1 cellular context compared by ENCODE assay signal in the genomic region with DNA sequence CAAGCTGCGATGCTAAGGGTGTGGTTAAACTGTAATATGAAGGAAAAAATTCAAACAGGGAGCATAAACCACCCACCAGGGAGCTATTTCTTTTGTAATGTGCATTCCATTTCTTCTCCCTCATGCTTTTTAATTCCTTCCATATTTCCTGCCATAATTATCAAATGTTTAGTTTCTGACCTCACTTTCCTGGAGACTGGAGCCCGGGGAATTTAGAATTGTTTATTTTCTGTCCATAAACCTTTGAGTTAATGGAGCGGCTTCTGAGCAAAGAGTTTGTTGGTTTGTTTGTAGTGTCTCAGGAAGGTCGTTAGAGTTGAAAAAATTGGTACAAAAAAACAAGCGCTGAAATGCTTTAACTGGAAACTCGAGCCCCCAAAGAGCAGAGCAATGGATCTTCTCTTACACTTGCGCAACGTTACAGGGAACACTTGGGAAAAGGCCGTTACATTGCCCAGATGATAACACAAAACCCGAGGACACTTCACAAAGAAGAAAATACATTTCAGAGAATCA.
TF ChIP-seq lines count a peak whose summit lies in the region.

No MANE protein-coding gene starts in this region.

TF ChIP-seq in HEK293, 187 proteins besides CTCF, POLR2A, EP300 and RAD21 (continued from another document):
- TF ChIP-seq ZNF133 (tag by site-specific recombination; IDR thresholded peaks at IDR 0.05) (no peak), ZNF76 (tag by site-specific recombination; IDR thresholded peaks at IDR 0.05; ENCODE audit: borderline replicate concordance, low read depth) (no peak), ZNF558 (tag by site-specific recombination; IDR thresholded peaks at IDR 0.05) (no peak), IKZF3 (tag by site-specific recombination; IDR thresholded peaks at IDR 0.05) (peak; percentile 48; the same call in 1 of the 2 replicates), ZSCAN30 (tag by site-specific recombination; IDR thresholded peaks at IDR 0.05) (peak; percentile 12; the same call in 1 of the 2 replicates)
- TF ChIP-seq, protein P1, sequence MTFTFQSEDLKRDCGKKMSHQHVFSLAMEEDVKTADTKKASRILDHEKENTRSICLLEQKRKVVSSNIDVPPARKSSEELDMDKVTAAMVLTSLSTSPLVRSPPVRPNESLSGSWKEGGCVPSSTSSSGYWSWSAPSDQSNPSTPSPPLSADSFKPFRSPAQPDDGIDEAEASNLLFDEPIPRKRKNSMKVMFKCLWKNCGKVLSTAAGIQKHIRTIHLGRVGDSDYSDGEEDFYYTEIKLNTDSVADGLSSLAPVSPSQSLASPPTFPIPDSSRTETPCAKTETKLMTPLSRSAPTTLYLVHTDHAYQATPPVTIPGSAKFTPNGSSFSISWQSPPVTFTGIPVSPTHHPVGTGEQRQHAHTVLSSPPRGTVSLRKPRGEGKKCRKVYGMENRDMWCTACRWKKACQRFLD (tag by site-specific recombination; IDR thresholded peaks at IDR 0.05) = no peak
